Comparison of ENCODE assay signal across 15 cellular contexts in the genomic region with DNA sequence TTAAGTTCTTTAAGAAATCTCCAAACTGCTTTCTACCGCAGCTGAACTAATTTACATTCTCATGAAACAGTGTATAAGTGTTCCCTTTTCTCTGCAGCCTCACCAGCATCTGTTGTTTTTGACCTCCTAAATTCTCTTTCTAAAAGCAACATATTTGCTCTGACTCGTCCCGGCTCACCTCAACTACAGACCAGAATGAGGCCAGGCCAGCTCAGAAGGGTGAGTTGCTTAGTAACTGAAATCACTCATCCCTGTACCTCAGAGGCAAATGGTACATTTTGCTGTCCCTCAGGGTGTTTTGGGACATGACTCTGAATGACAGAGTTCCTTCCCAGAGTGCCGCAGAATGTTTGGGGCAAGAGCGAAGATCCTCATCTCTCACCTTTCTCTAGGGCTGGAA.
A peak's percentile ranks its signal among the peaks of the same experiment; 100 is the strongest.
DNase-seq lines count a peak whose midpoint lies in the region; ATAC-seq lines count a peak whose summit lies in the region.
"Had no signal": no experiment of that assay in that cellular context is flagged by ENCODE, and none has a peak within 500 bp of the region (broad histone marks: within the 10 kb centered on the region; RNA-seq: fewer than 3 reads in every experiment).

No MANE protein-coding gene starts in this region.

- in situ Hi-C loops in ACHN (cut with HindIII; ENCODE audit: low pct_ligation_motif_present, low pct_unique_long_range_greater_than_20kb, low sequenced_read_pairs): no loop called here

- peak; percentile 35 for DNase-seq in ELR (ENCODE audit: low read depth)
- peak; percentile 34 for DNase-seq in M059J (ENCODE audit: low read depth)
- DNase-seq in kidney tubule cell (ENCODE audit: low spot score): peak; percentile 48
- DNase-seq in RPMI8226: no peak
- no peak for DNase-seq in ACHN
- DNase-seq: C1 segment of cervical spinal cord; Calu3; CD4-positive, alpha-beta memory T cell; COR-L47; DMS53; DMS79 treated with DMSO at 0.1 percent for 48 hours; GM23248; H7; HCEC 1CT had no signal

- ATAC-seq in HG03354 (IDR thresholded peaks at IDR 0.05; ENCODE audit: poor library complexity, severe bottlenecking, unreplicated experiment): no peak

Comparison
In these comparisons a context has a peak if more than half of its experiments do, and no peak if none do; other contexts are left out.
1. DNase-seq: peak in ELR (single experiment), M059J (single experiment) and kidney tubule cell (single experiment); none in RPMI8226 (single experiment) and ACHN (single experiment).